11 cellular contexts compared by ENCODE assay signal in the genomic region with DNA sequence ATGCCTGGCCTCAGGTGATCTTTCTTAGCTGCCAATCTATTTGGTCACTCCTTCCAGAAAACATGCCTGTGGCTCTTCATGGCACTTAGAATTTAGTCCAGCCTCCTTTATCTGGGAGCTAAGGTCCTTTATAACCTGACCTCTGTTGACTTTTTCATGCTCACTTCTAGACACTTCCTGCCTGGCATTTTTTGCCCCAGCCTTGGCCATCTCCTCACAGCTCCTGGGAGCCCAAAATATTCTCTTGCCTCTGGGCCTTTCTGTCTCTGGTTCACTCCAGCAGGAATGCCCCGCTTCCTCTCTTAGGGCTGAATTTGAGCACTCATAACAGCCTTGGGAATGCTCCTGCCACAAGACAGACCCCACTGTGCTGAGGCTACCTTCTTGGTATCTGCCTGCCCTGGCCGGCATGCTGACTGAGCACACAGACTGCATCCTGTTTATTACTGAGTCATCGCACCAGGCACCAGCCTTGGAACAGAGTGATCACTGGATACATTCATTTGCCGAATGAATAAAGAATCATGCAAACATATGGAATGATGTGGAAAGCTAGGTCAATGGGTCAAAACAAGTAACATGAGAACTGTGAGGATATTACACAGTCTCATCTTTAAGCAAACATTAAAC. TPM values are rescaled to one million over a fixed set of nuclear protein-coding genes. Genes with fewer than 3 reads are reported as not detected.
DNase-seq lines count a peak whose midpoint lies in the region; ATAC-seq and TF ChIP-seq lines count a peak whose summit lies in the region.
"Had no signal": no experiment of that assay in that cellular context is flagged by ENCODE, and none has a peak within 500 bp of the region (broad histone marks: within the 10 kb centered on the region; RNA-seq: fewer than 3 reads in every experiment).

No MANE protein-coding gene starts in this region.

- peaks cover 25% of the 10 kb centered on the region for H3F3A ChIP-seq in PC-9 (ENCODE audit: insufficient read depth, low read depth)
- no peaks in the 10 kb centered on the region for H3F3A ChIP-seq in neural progenitor cell (ENCODE audit: low read depth)

- H3K9ac ChIP-seq in neural progenitor cell = no peak overlapping the region

- H2AFZ ChIP-seq in PC-9 = peak overlapping the region; percentile 56; the same call in 1 of the 2 replicates
- H2AFZ ChIP-seq in neural progenitor cell (replicated peaks) = no peak overlapping the region

- H3K4me1 Mint-ChIP-seq in neural progenitor cell = peaks cover 2% of the 10 kb centered on the region
- H3K4me1 Mint-ChIP-seq in activated CD4-positive, alpha-beta T cell treated with anti-CD3 and anti-CD28 coated beads for 36 hours = no peaks in the 10 kb centered on the region
- H3K4me1 Mint-ChIP-seq: memory B cell had no signal

- no peaks in the 10 kb centered on the region for H3K36me3 ChIP-seq in PC-9 (ENCODE audit: low read depth)
- H3K36me3 ChIP-seq in neural progenitor cell = no peaks in the 10 kb centered on the region
- no peaks in the 10 kb centered on the region for H3K36me3 ChIP-seq in testis (ENCODE audit: low read depth, missing control alignments)

- H3K4me3 Mint-ChIP-seq in neural progenitor cell = no peak overlapping the region
- H3K4me3 Mint-ChIP-seq in activated CD4-positive, alpha-beta T cell treated with anti-CD3 and anti-CD28 coated beads for 36 hours = no peak overlapping the region
- H3K4me3 Mint-ChIP-seq: memory B cell had no signal

- peaks cover 5% of the 10 kb centered on the region for H3K27me3 Mint-ChIP-seq in neural progenitor cell (ENCODE audit: insufficient read depth, low read depth)
- H3K27me3 Mint-ChIP-seq in activated CD4-positive, alpha-beta T cell treated with anti-CD3 and anti-CD28 coated beads for 36 hours = peaks cover 24% of the 10 kb centered on the region

- H3K79me2 ChIP-seq in PC-9 (ENCODE audit: low read depth) (no peaks in the 10 kb centered on the region), neural progenitor cell (ENCODE audit: low read depth) (no peaks in the 10 kb centered on the region)

- TF ChIP-seq CTCF in PC-9 (conservative IDR thresholded peaks at IDR 0.05) = no peak
- no peak for TF ChIP-seq CTCF in neural progenitor cell (IDR thresholded peaks at IDR 0.05)
- TF ChIP-seq CTCF in testis (IDR thresholded peaks at IDR 0.05) = no peak

- H4K20me1 ChIP-seq in PC-9 (ENCODE audit: insufficient read depth) (no peaks in the 10 kb centered on the region), neural progenitor cell (ENCODE audit: low read depth) (no peaks in the 10 kb centered on the region)

- in situ Hi-C loops in Caki2 (cut with HindIII; ENCODE audit: low pct_unique_long_range_greater_than_20kb, low sequenced_read_pairs) = no loop called here

- H3K9me2 ChIP-seq in PC-9 (ENCODE audit: insufficient read depth) = no peaks in the 10 kb centered on the region

- H3K27ac ChIP-seq in PC-9 (peak overlapping the region; percentile 67), neural progenitor cell (no peak overlapping the region), testis (no peak overlapping the region)

- H3K27ac Mint-ChIP-seq in neural progenitor cell = peak overlapping the region; percentile 39
- H3K27ac Mint-ChIP-seq in activated CD4-positive, alpha-beta T cell treated with anti-CD3 and anti-CD28 coated beads for 36 hours = no peak overlapping the region
- H3K27ac Mint-ChIP-seq: memory B cell had no signal

- peaks cover 2% of the 10 kb centered on the region for H3K9me3 Mint-ChIP-seq in neural progenitor cell
- H3K9me3 Mint-ChIP-seq in activated CD4-positive, alpha-beta T cell treated with anti-CD3 and anti-CD28 coated beads for 36 hours (ENCODE audit: low read depth) = no peaks in the 10 kb centered on the region

- H3K9me3 ChIP-seq in PC-9 (ENCODE audit: insufficient read depth, low read depth) (no peaks in the 10 kb centered on the region), neural progenitor cell (ENCODE audit: low read depth) (no peaks in the 10 kb centered on the region), testis (no peaks in the 10 kb centered on the region)

- DNase-seq in Caki2 (ENCODE audit: low read depth) = peak; percentile 65
- peak; percentile 43 to 78 for DNase-seq in PC-9
- peak; percentile 83 to 97 for DNase-seq in dermis microvascular lymphatic vessel endothelial cell (ENCODE audit: low read depth in 2 of 2)
- no peak for DNase-seq in neural progenitor cell (ENCODE audit: low spot score)
- no peak for DNase-seq in activated CD4-positive, alpha-beta T cell treated with anti-CD3 and anti-CD28 coated beads for 36 hours
- DNase-seq in testis = no peak
- DNase-seq: activated T-cell treated with anti-CD3 and anti-CD28 coated beads, Interleukin-2, amount 50 U/mL, for 1 hour; NCI-H2029 treated with DMSO at 0.1 percent for 48 hours had no signal

- H3K36me3 Mint-ChIP-seq in neural progenitor cell = no peaks in the 10 kb centered on the region
- H3K36me3 Mint-ChIP-seq in activated CD4-positive, alpha-beta T cell treated with anti-CD3 and anti-CD28 coated beads for 36 hours (ENCODE audit: low read depth) = no peaks in the 10 kb centered on the region

- ATAC-seq in HG03432 (IDR thresholded peaks at IDR 0.05; ENCODE audit: unreplicated experiment) (no peak), HG02763 (IDR thresholded peaks at IDR 0.05; ENCODE audit: unreplicated experiment) (no peak)
- no peak for ATAC-seq in activated CD4-positive, alpha-beta T cell treated with anti-CD3 and anti-CD28 coated beads for 36 hours

- peak overlapping the region; percentile 29; the same call in 1 of the 2 replicates for H3K4me2 ChIP-seq in PC-9
- no peak overlapping the region for H3K4me2 ChIP-seq in neural progenitor cell

- TF ChIP-seq POLR2A in testis (IDR thresholded peaks at IDR 0.05) = no peak

- CTCF ChIA-PET in PC-9 (lab: Charles Lee) = no interaction called here
- CTCF ChIA-PET in activated CD4-positive, alpha-beta T cell treated with anti-CD3 and anti-CD28 coated beads for 36 hours (lab: Charles Lee) = no interaction called here

- peaks cover 27% of the 10 kb centered on the region for H3K4me1 ChIP-seq in PC-9 (replicated peaks; ENCODE audit: insufficient read depth)
- peaks cover 3% of the 10 kb centered on the region for H3K4me1 ChIP-seq in neural progenitor cell
- H3K4me1 ChIP-seq in testis = no peaks in the 10 kb centered on the region

- BruUV-seq in PC-9 (replicated peaks; lab: Mats Ljungman, UMichigan) = no TSS peak

- intact Hi-C loops in PC-9 (cut with micrococcal nuclease; ENCODE audit: unreplicated experiment) = no loop called here
- intact Hi-C loops in activated CD4-positive, alpha-beta T cell treated with anti-CD3 and anti-CD28 coated beads for 36 hours (cut with DNase I, micrococcal nuclease) = no loop called here
- intact Hi-C loops in testis (cut with DNase I; ENCODE audit: low total_unique reads) = no loop called here

- H3K4me3 ChIP-seq in PC-9 (no peak overlapping the region), neural progenitor cell (no peak overlapping the region), testis (no peak overlapping the region)

- POLR2A ChIA-PET in PC-9 (lab: Charles Lee; ENCODE audit: unreplicated experiment) = no interaction called here
- POLR2A ChIA-PET in activated CD4-positive, alpha-beta T cell treated with anti-CD3 and anti-CD28 coated beads for 36 hours (lab: Charles Lee) = no interaction called here

- H3K27me3 ChIP-seq in PC-9 (ENCODE audit: insufficient read depth, low read depth) (no peaks in the 10 kb centered on the region), neural progenitor cell (no peaks in the 10 kb centered on the region), testis (no peaks in the 10 kb centered on the region)

- 73 to 84% methylated on average over 4 of the region's 4 CpGs for whole genome bisulfite sequencing in testis, 2 donors

RNA-seq across cellular contexts. Expression of gene EEF1E1, which starts 5.8 kb away (rescaled TPM):
- 217 TPM in 2 replicates for total RNA-seq in Caki2 (2014; rRNA removed; shearing (Covaris generic); ENCODE audit: low replicate concordance)
- total RNA-seq in PC-9 (2021) = 28.6 and 50.9 TPM in 2 replicates
- total RNA-seq in dermis microvascular lymphatic vessel endothelial cell = 23.4 and 37.2 TPM in 2 replicates
- total RNA-seq in neural progenitor cell (ENCODE audit: low replicate concordance) = 85.6 and 119 TPM in 2 replicates
- total RNA-seq in activated CD4-positive, alpha-beta T cell treated with anti-CD3 and anti-CD28 coated beads for 36 hours = 10 to 100 TPM; 73.4 to 74.6 TPM
- total RNA-seq in testis = 10 to 100 TPM; 53.5 to 62.4 TPM
- polyA plus RNA-seq in testis (ENCODE audit: insufficient read depth, low read depth, low replicate concordance) = 93.3 TPM

RNA-seq across cellular contexts. Expression of gene BLOC1S5, which starts 44.0 kb away (rescaled TPM):
- 19.1 and 20.8 TPM in 2 replicates for total RNA-seq in Caki2 (2014; rRNA removed; shearing (Covaris generic); ENCODE audit: low replicate concordance)
- total RNA-seq in PC-9 (2021) (12.5 and 16.1 TPM in 2 replicates), dermis microvascular lymphatic vessel endothelial cell (13.3 and 14.6 TPM in 2 replicates), neural progenitor cell (ENCODE audit: low replicate concordance) (20.4 and 34.4 TPM in 2 replicates), testis (10 to 100 TPM; 10.9 to 12.1 TPM)
- 10 to 100 TPM; 20.0 to 30.3 TPM for total RNA-seq in activated CD4-positive, alpha-beta T cell treated with anti-CD3 and anti-CD28 coated beads for 36 hours
- polyA plus RNA-seq in testis (ENCODE audit: insufficient read depth, low read depth, low replicate concordance) = 8.4 TPM

Comparison
In these comparisons a context has a peak if more than half of its experiments do, and no peak if none do; other contexts are left out.
1. DNase-seq: peak in Caki2 (single experiment), PC-9 (2 of 2) and dermis microvascular lymphatic vessel endothelial cell (2 of 2); none in neural progenitor cell (single experiment), activated CD4-positive, alpha-beta T cell treated with anti-CD3 and anti-CD28 coated beads for 36 hours (single experiment) and testis (single experiment).